24 cellular contexts compared by ENCODE assay signal in genomic region chr3:180466401-180467005, GRCh38.
"Had no signal": no experiment of that assay in that cellular context is flagged by ENCODE, and none has a peak within 500 bp of the region (broad histone marks: within the 10 kb centered on the region; RNA-seq: fewer than 3 reads in every experiment).

No MANE protein-coding gene starts in this region.

- H2AFZ ChIP-seq: parathyroid adenoma had no signal

- H3K4me3 Mint-ChIP-seq: activated CD4-positive, alpha-beta T cell treated with anti-CD3 and anti-CD28 coated beads for 36 hours; activated naive CD8-positive, alpha-beta T cell treated with anti-CD3 and anti-CD28 coated beads, Interleukin-2, amount 10 ng/mL, durations not matched to agents 7 days and 5 days; activated T-helper 1 cell treated with anti-CD3 and anti-CD28 coated beads, Interleukin-12 subunit alpha, Interleukin-12 subunit beta, Interleukin-2, Interleukin-4 antibody, amounts not matched to agents 30 ng/mL and 10 ng/mL and 1 ng/mL, durations not matched to agents 14 hours and 24 hours and 36 hours; brain; central memory CD8-positive, alpha-beta T cell; nephron; stimulated activated effector memory CD8-positive, alpha-beta T cell treated with anti-CD3 and anti-CD28 coated beads, Interleukin-12 subunit alpha, Interleukin-12 subunit beta, amount 100 ng/mL, for 72 hours; type B pancreatic cell had no signal

- H3K4me2 ChIP-seq: smooth muscle cell had no signal

- H3K27ac Mint-ChIP-seq: activated CD4-positive, alpha-beta T cell treated with anti-CD3 and anti-CD28 coated beads for 36 hours; activated naive CD8-positive, alpha-beta T cell treated with anti-CD3 and anti-CD28 coated beads, Interleukin-2, amount 10 ng/mL, durations not matched to agents 7 days and 5 days; activated T-helper 1 cell treated with anti-CD3 and anti-CD28 coated beads, Interleukin-12 subunit alpha, Interleukin-12 subunit beta, Interleukin-2, Interleukin-4 antibody, amounts not matched to agents 30 ng/mL and 10 ng/mL and 1 ng/mL, durations not matched to agents 14 hours and 24 hours and 36 hours; brain; nephron; stimulated activated effector memory CD8-positive, alpha-beta T cell treated with anti-CD3 and anti-CD28 coated beads, Interleukin-12 subunit alpha, Interleukin-12 subunit beta, amount 100 ng/mL, for 72 hours; type B pancreatic cell had no signal

- DNase-seq: activated CD4-positive, alpha-beta T cell treated with anti-CD3 and anti-CD28 coated beads for 36 hours; activated CD4-positive, alpha-beta T cell treated with anti-CD3 and anti-CD28 coated beads, Interleukin-2, amount 50 U/mL, for 48 hours; activated naive CD8-positive, alpha-beta T cell treated with anti-CD3 and anti-CD28 coated beads, Interleukin-2, amount 10 ng/mL, durations not matched to agents 7 days and 5 days; activated T-cell treated with anti-CD3 and anti-CD28 coated beads for 4 hours; amygdala; foreskin fibroblast; glutamatergic neuron; hippocampal formation; lower lobe of right lung; midbrain; stimulated activated CD4-positive, alpha-beta T cell treated with anti-CD3 and anti-CD28 coated beads, Interleukin-4, amount 100 ng/mL, for 24 hours; testis had no signal

- H3K4me1 ChIP-seq: esophagus muscularis mucosa, lower lobe of right lung, parathyroid adenoma, testis had no signal

- H3K4me1 Mint-ChIP-seq: activated CD4-positive, alpha-beta T cell treated with anti-CD3 and anti-CD28 coated beads for 36 hours; activated naive CD8-positive, alpha-beta T cell treated with anti-CD3 and anti-CD28 coated beads, Interleukin-2, amount 10 ng/mL, durations not matched to agents 7 days and 5 days; brain; central memory CD8-positive, alpha-beta T cell; nephron; stimulated activated effector memory CD8-positive, alpha-beta T cell treated with anti-CD3 and anti-CD28 coated beads, Interleukin-12 subunit alpha, Interleukin-12 subunit beta, amount 100 ng/mL, for 72 hours had no signal

- H3K9me3 ChIP-seq: esophagus muscularis mucosa, lower lobe of right lung, testis had no signal

- H3K9me3 Mint-ChIP-seq: activated T-helper 1 cell treated with anti-CD3 and anti-CD28 coated beads, Interleukin-12 subunit alpha, Interleukin-12 subunit beta, Interleukin-2, Interleukin-4 antibody, amounts not matched to agents 30 ng/mL and 10 ng/mL and 1 ng/mL, durations not matched to agents 14 hours and 24 hours and 36 hours; central memory CD8-positive, alpha-beta T cell; nephron; stimulated activated effector memory CD8-positive, alpha-beta T cell treated with anti-CD3 and anti-CD28 coated beads, Interleukin-12 subunit alpha, Interleukin-12 subunit beta, amount 100 ng/mL, for 72 hours; type B pancreatic cell had no signal

- H3K9ac ChIP-seq: parathyroid adenoma had no signal

- H3K36me3 ChIP-seq: esophagus muscularis mucosa, lower lobe of right lung had no signal

- H3K36me3 Mint-ChIP-seq: activated naive CD8-positive, alpha-beta T cell treated with anti-CD3 and anti-CD28 coated beads, Interleukin-2, amount 10 ng/mL, durations not matched to agents 7 days and 5 days; brain; stimulated activated effector memory CD8-positive, alpha-beta T cell treated with anti-CD3 and anti-CD28 coated beads, Interleukin-12 subunit alpha, Interleukin-12 subunit beta, amount 100 ng/mL, for 72 hours; type B pancreatic cell had no signal

- H3K4me3 ChIP-seq: coronary artery, esophagus muscularis mucosa, lower lobe of right lung, smooth muscle cell, testis had no signal

- H3K27ac ChIP-seq: coronary artery, esophagus muscularis mucosa, lower lobe of right lung, parathyroid adenoma, testis had no signal

- H3K27me3 ChIP-seq: esophagus muscularis mucosa, testis had no signal

- ATAC-seq: activated CD4-positive, alpha-beta T cell treated with anti-CD3 and anti-CD28 coated beads for 36 hours; lower lobe of right lung; sciatic nerve; stimulated activated effector memory CD8-positive, alpha-beta T cell treated with anti-CD3 and anti-CD28 coated beads, Interleukin-12 subunit alpha, Interleukin-12 subunit beta, amount 100 ng/mL, for 72 hours had no signal

- H3K27me3 Mint-ChIP-seq: activated CD4-positive, alpha-beta T cell treated with anti-CD3 and anti-CD28 coated beads for 36 hours; activated naive CD8-positive, alpha-beta T cell treated with anti-CD3 and anti-CD28 coated beads, Interleukin-2, amount 10 ng/mL, durations not matched to agents 7 days and 5 days; central memory CD8-positive, alpha-beta T cell; type B pancreatic cell had no signal

- FAIRE-seq: islet of Langerhans had no signal
